Comparison of ENCODE assay signal across 8 cellular contexts in genomic region chr3:43638594-43639447, GRCh38. TPM values are rescaled to one million over a fixed set of nuclear protein-coding genes. Genes with fewer than 3 reads are reported as not detected.
DNase-seq lines count a peak whose midpoint lies in the region; ATAC-seq and TF ChIP-seq lines count a peak whose summit lies in the region.

No MANE protein-coding gene starts in this region.

- peak overlapping the region; percentile 92 for H2AFZ ChIP-seq in HCT116 (ENCODE audit: low read depth, low read length, poor library complexity, severe bottlenecking)

- peak; percentile 85 for ATAC-seq in HCT116
- no peak for ATAC-seq in GM19351 (IDR thresholded peaks at IDR 0.05; ENCODE audit: unreplicated experiment)
- ATAC-seq in HG02571 (IDR thresholded peaks at IDR 0.05; ENCODE audit: unreplicated experiment), result no peak

- peak overlapping the region; percentile 77 for H3K4me2 ChIP-seq in HCT116 (ENCODE audit: low read length)

- no peaks in the 10 kb centered on the region for H4K20me1 ChIP-seq in HCT116 (ENCODE audit: insufficient read depth)

- H3K79me2 ChIP-seq in HCT116 (ENCODE audit: insufficient read depth, low read length), result no peaks in the 10 kb centered on the region

- H3K36me3 ChIP-seq in HCT116 (ENCODE audit: control insufficient read depth in 1 of 2, insufficient read depth in 2 of 2, low read length in 2 of 2), result no peaks in the 10 kb centered on the region

- H3K4me3 ChIP-seq in HCT116 (replicated peaks in 1 of 2; ENCODE audit: low read depth in 1 of 2, low read length in 2 of 2), result peak overlapping the region; percentile 2 to 36; a peak in 3 of 4 replicates

- H3K9ac ChIP-seq in HCT116 (ENCODE audit: low read length), result peak overlapping the region; percentile 5; the same call in 1 of the 2 replicates

- CTCF ChIA-PET in HCT116 (lab: Charles Lee), result interaction anchor here (1.0 to 1.6 kb wide), 3 partner anchors 17 to 677 kb away, joined by 3 read pairs; partner anchors contain the start of gene ANO10

- intact Hi-C loops in HCT116 (cut with micrococcal nuclease) (loop anchor here (2.0 to 5.0 kb wide), 2 partner anchors 94 to 477 kb away; no protein-coding TSS in a partner anchor), head of caudate nucleus (cut with DNase I) (no loop called here)

- peak; percentile 80 for TF ChIP-seq RAD21 in HCT116 (IDR thresholded peaks at IDR 0.05; ENCODE audit: low read depth)

- no peaks in the 10 kb centered on the region for H3K9me3 ChIP-seq in HCT116 (ENCODE audit: control insufficient read depth in 1 of 2, insufficient read depth in 1 of 2, low read depth in 1 of 2, low read length in 2 of 2)

- H3K4me1 ChIP-seq in HCT116 (ENCODE audit: control insufficient read depth in 1 of 2, insufficient read depth in 2 of 2, low read length in 2 of 2), result peaks cover 12 to 21% of the 10 kb centered on the region in 2 experiments

- RAD21 ChIA-PET in HCT116 (lab: Charles Lee; ENCODE audit: low non-redundant PET in 1 of 2, low total read pairs in 2 of 2, uncharacterized antibody in 2 of 2, unreplicated experiment in 2 of 2), result interaction anchor here in 1 of 2 experiments (0.6 kb wide), 1 partner anchor 128 kb away, joined by 3 read pairs; no protein-coding TSS in a partner anchor

- peak; percentile 53 to 72 (median 64); a peak in 5 of 6 replicates for TF ChIP-seq CTCF in HCT116 (IDR thresholded peaks at IDR 0.05 in 2 of 3, conservative IDR thresholded peaks at IDR 0.05 in 1 of 3; ENCODE audit: borderline replicate concordance in 1 of 3, insufficient read depth in 1 of 3, low read depth in 2 of 3, low read length in 2 of 3)

- POLR2A ChIA-PET in HCT116 (lab: Charles Lee), result no interaction called here

- H3K27me3 ChIP-seq in HCT116 (ENCODE audit: insufficient read depth, low read length), result no peaks in the 10 kb centered on the region

- H3K9me2 ChIP-seq in HCT116 (ENCODE audit: insufficient read depth), result no peaks in the 10 kb centered on the region

- peak; percentile 14 for DNase-seq in Daoy (ENCODE audit: low read depth)
- peak; percentile 58 for DNase-seq in HCT116 (ENCODE audit: low read depth, low spot score)
- DNase-seq in RPMI7951 (ENCODE audit: low read depth), result peak; percentile 54
- peak; percentile 22 for DNase-seq in cerebellar cortex (ENCODE audit: low spot score)
- peak; percentile 33 to 38 for DNase-seq in stimulated activated CD4-positive, alpha-beta T cell treated with anti-CD3 and anti-CD28 coated beads, Interleukin-2, amount 100 ng/mL, for 24 hours
- DNase-seq in head of caudate nucleus, result no peak

- no peak for TF ChIP-seq POLR2A in HCT116 (IDR thresholded peaks at IDR 0.05; ENCODE audit: borderline replicate concordance, extremely low read depth, insufficient read depth, insufficient read length)

- peak overlapping the region; percentile 40 for H3K27ac ChIP-seq in HCT116 (ENCODE audit: low read depth, low read length)

- no TSS peak for BruUV-seq in HCT116 (replicated peaks; lab: Mats Ljungman, UMichigan)

TF ChIP-seq in HCT116, 20 proteins besides CTCF, POLR2A, EP300 and RAD21:
- TF ChIP-seq EGR1 (IDR thresholded peaks at IDR 0.05; ENCODE audit: low read depth), result no peak

RNA-seq across cellular contexts. Expression of gene ANO10, which starts 17.0 kb away (rescaled TPM):
- total RNA-seq in Daoy (2014; rRNA removed; shearing (Covaris generic)), result 14.6 and 17.4 TPM in 2 replicates
- total RNA-seq in HCT116 (2021; ENCODE audit: unreplicated experiment), result 13.3 TPM
- polyA plus RNA-seq in HCT116 (2012), result 6.7 and 8.3 TPM in 2 replicates
- total RNA-seq in RPMI7951 (2014; rRNA removed; shearing (Covaris generic)), result 29.8 and 33.3 TPM in 2 replicates

RNA-seq across cellular contexts. Expression of gene ABHD5, which starts 51.9 kb away (rescaled TPM):
- total RNA-seq in Daoy (2014; rRNA removed; shearing (Covaris generic)), result 28.4 and 33.4 TPM in 2 replicates
- 18.5 TPM for total RNA-seq in HCT116 (2021; ENCODE audit: unreplicated experiment)
- 10.8 and 10.9 TPM in 2 replicates for polyA plus RNA-seq in HCT116 (2012)
- total RNA-seq in RPMI7951 (2014; rRNA removed; shearing (Covaris generic)), result 22.6 and 26.7 TPM in 2 replicates

Comparison
In these comparisons a context has a peak if more than half of its experiments do, and no peak if none do; other contexts are left out.
1. DNase-seq: peak in Daoy (single experiment), HCT116 (single experiment), RPMI7951 (single experiment), cerebellar cortex (single experiment) and stimulated activated CD4-positive, alpha-beta T cell treated with anti-CD3 and anti-CD28 coated beads, Interleukin-2, amount 100 ng/mL, for 24 hours (2 of 2); none in head of caudate nucleus (0 of 42).